In genomic region chr7:100568176-100568935, GRCh38 we compare ENCODE assay signal across 1 cellular context.
TF ChIP-seq lines count a peak whose summit lies in the region.

No MANE protein-coding gene starts in this region.

TF ChIP-seq in HepG2, 621 proteins besides CTCF, POLR2A, EP300 and RAD21 (continues in another document):
- no peak; the same call in 1 of the 2 replicates for TF ChIP-seq ZBTB25 (CRISPR knock-in tag; IDR thresholded peaks at IDR 0.05)
- TF ChIP-seq ZNF850 (CRISPR knock-in tag; conservative IDR thresholded peaks at IDR 0.05) = no peak
- TF ChIP-seq GABPB1 (CRISPR knock-in tag; IDR thresholded peaks at IDR 0.05) = peak; percentile 64
- TF ChIP-seq PLSCR1 (CRISPR knock-in tag; IDR thresholded peaks at IDR 0.05; ENCODE audit: borderline replicate concordance) = peak; percentile 82; the same call in 1 of the 2 replicates
- no peak for TF ChIP-seq SMARCE1 (IDR thresholded peaks at IDR 0.05; ENCODE audit: borderline replicate concordance)
- TF ChIP-seq MAFG (CRISPR knock-in tag; IDR thresholded peaks at IDR 0.05) = no peak
- peak; percentile 77 for TF ChIP-seq EHMT2 (IDR thresholded peaks at IDR 0.05; ENCODE audit: borderline replicate concordance, low read depth, low read length)
- TF ChIP-seq ZNF430 (CRISPR knock-in tag; IDR thresholded peaks at IDR 0.05) = peak; percentile 89
- no peak; the same call in 1 of the 2 replicates for TF ChIP-seq ZNF691 (CRISPR knock-in tag; IDR thresholded peaks at IDR 0.05; ENCODE audit: borderline replicate concordance, low read depth)
- TF ChIP-seq PAX8 (CRISPR knock-in tag; IDR thresholded peaks at IDR 0.05; ENCODE audit: borderline replicate concordance) = no peak; the same call in 1 of the 2 replicates
- no peak; the same call in 1 of the 2 replicates for TF ChIP-seq NFYC (CRISPR knock-in tag; IDR thresholded peaks at IDR 0.05)
- TF ChIP-seq ZNF644 (CRISPR knock-in tag; IDR thresholded peaks at IDR 0.05; ENCODE audit: low read depth) = peak; percentile 100
- no peak for TF ChIP-seq MBD4 (IDR thresholded peaks at IDR 0.05; ENCODE audit: borderline replicate concordance, low read length)
- TF ChIP-seq ZNF317 (CRISPR knock-in tag; IDR thresholded peaks at IDR 0.05) = no peak; the same call in none of the 2 replicates
- no peak for TF ChIP-seq KLF13 (CRISPR knock-in tag; IDR thresholded peaks at IDR 0.05)
- TF ChIP-seq FOXK2 (IDR thresholded peaks at IDR 0.05) = peak; percentile 78
- no peak for TF ChIP-seq FOXM1 (CRISPR knock-in tag; IDR thresholded peaks at IDR 0.05)
- TF ChIP-seq ARNT (IDR thresholded peaks at IDR 0.05) = no peak
- TF ChIP-seq SNAPC4 (CRISPR knock-in tag; IDR thresholded peaks at IDR 0.05) = no peak
- TF ChIP-seq, protein P1, sequence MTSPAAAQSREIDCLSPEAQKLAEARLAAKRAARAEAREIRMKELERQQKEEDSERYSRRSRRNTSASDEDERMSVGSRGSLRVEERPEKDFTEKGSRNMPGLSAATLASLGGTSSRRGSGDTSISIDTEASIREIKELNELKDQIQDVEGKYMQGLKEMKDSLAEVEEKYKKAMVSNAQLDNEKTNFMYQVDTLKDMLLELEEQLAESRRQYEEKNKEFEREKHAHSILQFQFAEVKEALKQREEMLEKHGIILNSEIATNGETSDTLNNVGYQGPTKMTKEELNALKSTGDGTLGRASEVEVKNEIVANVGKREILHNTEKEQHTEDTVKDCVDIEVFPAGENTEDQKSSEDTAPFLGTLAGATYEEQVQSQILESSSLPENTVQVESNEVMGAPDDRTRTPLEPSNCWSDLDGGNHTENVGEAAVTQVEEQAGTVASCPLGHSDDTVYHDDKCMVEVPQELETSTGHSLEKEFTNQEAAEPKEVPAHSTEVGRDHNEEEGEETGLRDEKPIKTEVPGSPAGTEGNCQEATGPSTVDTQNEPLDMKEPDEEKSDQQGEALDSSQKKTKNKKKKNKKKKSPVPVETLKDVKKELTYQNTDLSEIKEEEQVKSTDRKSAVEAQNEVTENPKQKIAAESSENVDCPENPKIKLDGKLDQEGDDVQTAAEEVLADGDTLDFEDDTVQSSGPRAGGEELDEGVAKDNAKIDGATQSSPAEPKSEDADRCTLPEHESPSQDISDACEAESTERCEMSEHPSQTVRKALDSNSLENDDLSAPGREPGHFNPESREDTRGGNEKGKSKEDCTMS (CRISPR knock-in tag; conservative IDR thresholded peaks at IDR 0.05) = no peak
- TF ChIP-seq ZSCAN22 (CRISPR knock-in tag; IDR thresholded peaks at IDR 0.05) = no peak
- TF ChIP-seq ZNF350 (CRISPR knock-in tag; IDR thresholded peaks at IDR 0.05; ENCODE audit: borderline replicate concordance, low read depth) = peak; percentile 59; the same call in 1 of the 2 replicates
- TF ChIP-seq, protein P2, sequence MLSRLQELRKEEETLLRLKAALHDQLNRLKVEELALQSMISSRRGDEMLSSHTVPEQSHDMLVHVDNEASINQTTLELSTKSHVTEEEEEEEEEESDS (CRISPR knock-in tag; IDR thresholded peaks at IDR 0.05; ENCODE audit: borderline replicate concordance) = peak; percentile 96; the same call in 1 of the 2 replicates
- 0 out of 2 replicates have a peak, but pooled peaks have one; percentile 10 for TF ChIP-seq KAT7 (CRISPR knock-in tag; IDR thresholded peaks at IDR 0.05; ENCODE audit: borderline replicate concordance)
- TF ChIP-seq, protein P3, sequence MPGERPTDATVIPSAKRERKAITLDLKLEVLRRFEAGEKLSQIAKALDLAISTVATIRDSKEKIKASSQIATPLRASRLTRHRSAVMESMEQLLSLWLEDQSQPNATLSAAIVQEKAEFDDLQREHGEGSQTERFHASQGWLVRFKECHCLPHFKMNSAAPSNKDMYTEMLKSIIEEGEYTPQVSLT (CRISPR knock-in tag; IDR thresholded peaks at IDR 0.05; ENCODE audit: borderline replicate concordance, low read depth) = peak; percentile 60; the same call in 1 of the 2 replicates
- TF ChIP-seq ZNF746 (CRISPR knock-in tag; IDR thresholded peaks at IDR 0.05) = peak; percentile 23; the same call in 1 of the 2 replicates
- TF ChIP-seq, protein P4, sequence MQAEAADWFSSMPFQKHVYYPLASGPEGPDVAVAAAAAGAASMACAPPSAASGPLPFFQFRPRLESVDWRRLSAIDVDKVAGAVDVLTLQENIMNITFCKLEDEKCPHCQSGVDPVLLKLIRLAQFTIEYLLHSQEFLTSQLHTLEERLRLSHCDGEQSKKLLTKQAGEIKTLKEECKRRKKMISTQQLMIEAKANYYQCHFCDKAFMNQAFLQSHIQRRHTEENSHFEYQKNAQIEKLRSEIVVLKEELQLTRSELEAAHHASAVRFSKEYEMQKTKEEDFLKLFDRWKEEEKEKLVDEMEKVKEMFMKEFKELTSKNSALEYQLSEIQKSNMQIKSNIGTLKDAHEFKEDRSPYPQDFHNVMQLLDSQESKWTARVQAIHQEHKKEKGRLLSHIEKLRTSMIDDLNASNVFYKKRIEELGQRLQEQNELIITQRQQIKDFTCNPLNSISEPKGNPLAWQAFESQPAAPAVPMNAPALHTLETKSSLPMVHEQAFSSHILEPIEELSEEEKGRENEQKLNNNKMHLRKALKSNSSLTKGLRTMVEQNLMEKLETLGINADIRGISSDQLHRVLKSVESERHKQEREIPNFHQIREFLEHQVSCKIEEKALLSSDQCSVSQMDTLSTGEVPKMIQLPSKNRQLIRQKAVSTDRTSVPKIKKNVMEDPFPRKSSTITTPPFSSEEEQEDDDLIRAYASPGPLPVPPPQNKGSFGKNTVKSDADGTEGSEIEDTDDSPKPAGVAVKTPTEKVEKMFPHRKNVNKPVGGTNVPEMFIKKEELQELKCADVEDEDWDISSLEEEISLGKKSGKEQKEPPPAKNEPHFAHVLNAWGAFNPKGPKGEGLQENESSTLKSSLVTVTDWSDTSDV (CRISPR knock-in tag; IDR thresholded peaks at IDR 0.05) = no peak
- peak; percentile 62 for TF ChIP-seq ZNF607 (CRISPR knock-in tag; IDR thresholded peaks at IDR 0.05; ENCODE audit: borderline replicate concordance)
- TF ChIP-seq PREB (CRISPR knock-in tag; IDR thresholded peaks at IDR 0.05) = no peak
- TF ChIP-seq ZNF253 (CRISPR knock-in tag; IDR thresholded peaks at IDR 0.05; ENCODE audit: borderline replicate concordance) = no peak
- no peak for TF ChIP-seq TEAD2 (CRISPR knock-in tag; IDR thresholded peaks at IDR 0.05)
- TF ChIP-seq RBFOX2 (IDR thresholded peaks at IDR 0.05; ENCODE audit: low read depth, low read length) = peak; percentile 68; the same call in 1 of the 2 replicates
- TF ChIP-seq ZBTB21 (CRISPR knock-in tag; IDR thresholded peaks at IDR 0.05) = no peak
- peak; percentile 84 for TF ChIP-seq KLF11 (CRISPR knock-in tag; IDR thresholded peaks at IDR 0.05)
- no peak for TF ChIP-seq ZNF550 (CRISPR knock-in tag; IDR thresholded peaks at IDR 0.05; ENCODE audit: borderline replicate concordance)
- TF ChIP-seq, protein P5, sequence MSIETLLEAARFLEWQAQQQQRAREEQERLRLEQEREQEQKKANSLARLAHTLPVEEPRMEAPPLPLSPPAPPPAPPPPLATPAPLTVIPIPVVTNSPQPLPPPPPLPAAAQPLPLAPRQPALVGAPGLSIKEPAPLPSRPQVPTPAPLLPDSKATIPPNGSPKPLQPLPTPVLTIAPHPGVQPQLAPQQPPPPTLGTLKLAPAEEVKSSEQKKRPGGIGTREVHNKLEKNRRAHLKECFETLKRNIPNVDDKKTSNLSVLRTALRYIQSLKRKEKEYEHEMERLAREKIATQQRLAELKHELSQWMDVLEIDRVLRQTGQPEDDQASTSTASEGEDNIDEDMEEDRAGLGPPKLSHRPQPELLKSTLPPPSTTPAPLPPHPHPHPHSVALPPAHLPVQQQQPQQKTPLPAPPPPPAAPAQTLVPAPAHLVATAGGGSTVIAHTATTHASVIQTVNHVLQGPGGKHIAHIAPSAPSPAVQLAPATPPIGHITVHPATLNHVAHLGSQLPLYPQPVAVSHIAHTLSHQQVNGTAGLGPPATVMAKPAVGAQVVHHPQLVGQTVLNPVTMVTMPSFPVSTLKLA (IDR thresholded peaks at IDR 0.05) = peak; percentile 98
- no peak; the same call in 1 of the 2 replicates for TF ChIP-seq ZBTB33 (CRISPR knock-in tag; IDR thresholded peaks at IDR 0.05)
- no peak for TF ChIP-seq NR2F2 (IDR thresholded peaks at IDR 0.05; ENCODE audit: borderline replicate concordance, low read depth)
- TF ChIP-seq NCOA1 (CRISPR knock-in tag; IDR thresholded peaks at IDR 0.05) = no peak
- no peak for TF ChIP-seq NFYB (CRISPR knock-in tag; IDR thresholded peaks at IDR 0.05)
- TF ChIP-seq SKI (IDR thresholded peaks at IDR 0.05; ENCODE audit: partially characterized antibody) = peak; percentile 17
- 0 out of 2 replicates have a peak, but pooled peaks have one; percentile 70 for TF ChIP-seq ZSCAN9 (CRISPR knock-in tag; IDR thresholded peaks at IDR 0.05; ENCODE audit: borderline replicate concordance)
- TF ChIP-seq SMAD1 (CRISPR knock-in tag; IDR thresholded peaks at IDR 0.05; ENCODE audit: borderline replicate concordance, low read depth) = no peak
